In the genomic region with DNA sequence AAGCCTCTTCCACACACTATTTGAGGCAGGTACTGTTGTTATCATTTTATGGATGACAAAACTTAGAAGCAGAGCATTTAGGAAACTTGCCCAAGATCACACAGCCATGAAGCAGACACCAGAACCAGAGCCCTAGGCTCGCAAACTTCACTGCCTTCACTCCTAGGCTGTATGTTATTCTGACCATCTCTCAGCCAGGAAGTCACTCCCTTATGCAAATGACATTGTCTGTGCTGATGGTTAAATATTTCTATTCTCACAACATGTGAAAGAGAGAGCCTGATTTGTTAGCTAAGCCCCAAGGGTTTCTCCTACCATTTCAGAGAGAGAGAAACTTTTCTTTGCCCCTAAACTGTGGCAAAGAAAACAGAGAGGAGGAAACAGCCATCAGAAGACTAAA, we compare ENCODE assay signal across 7 cellular contexts.
DNase-seq lines count a peak whose midpoint lies in the region; ATAC-seq and TF ChIP-seq lines count a peak whose summit lies in the region.
"Not testable (repeated sequence)": the region's sequence is repeated elsewhere in the genome, so short reads cannot be mapped to it uniquely, and the experiment has no call there.

No MANE protein-coding gene starts in this region.

- not testable (repeated sequence) for ATAC-seq in GM18505 (IDR thresholded peaks at IDR 0.05; ENCODE audit: unreplicated experiment)
- ATAC-seq in GM19351 (IDR thresholded peaks at IDR 0.05; ENCODE audit: unreplicated experiment) (peak; percentile 73), GM21515 (IDR thresholded peaks at IDR 0.05; ENCODE audit: unreplicated experiment) (peak; percentile 72), HG03060 (IDR thresholded peaks at IDR 0.05; ENCODE audit: low read depth, unreplicated experiment) (peak; percentile 44), HG03342 (IDR thresholded peaks at IDR 0.05; ENCODE audit: unreplicated experiment) (peak; percentile 79)

- not testable (repeated sequence) for H3K9me2 ChIP-seq in MM.1S (replicated peaks; ENCODE audit: insufficient read depth, low read length)

- peak overlapping the region; percentile 53; the same call in 1 of the 2 replicates for H3K27ac ChIP-seq in MM.1S (ENCODE audit: low read length)

- H3K9me3 ChIP-seq in MM.1S (replicated peaks; ENCODE audit: insufficient read depth, low read length): not testable (repeated sequence)

- H3K9me3 Mint-ChIP-seq in nephron progenitor cell: not testable (repeated sequence)

- peak; percentile 39 for TF ChIP-seq POLR2A in GM18505 (IDR thresholded peaks at IDR 0.05; ENCODE audit: borderline replicate concordance, extremely low read depth, insufficient read depth, insufficient read length)

- TF ChIP-seq CTCF in MM.1S (IDR thresholded peaks at IDR 0.05; ENCODE audit: low read length); nephron progenitor cell (IDR thresholded peaks at IDR 0.05): not testable (repeated sequence)

- not testable (repeated sequence) for H3F3A ChIP-seq in MM.1S (ENCODE audit: insufficient read depth, low read length)

- H4K20me1 ChIP-seq in MM.1S (ENCODE audit: insufficient read depth, low read length): not testable (repeated sequence)

- H3K27me3 Mint-ChIP-seq in nephron progenitor cell (ENCODE audit: low read depth, poor library complexity): not testable (repeated sequence)

- peaks cover 15% of the 10 kb centered on the region for H3K4me1 ChIP-seq in MM.1S (ENCODE audit: low read length)

- H2AFZ ChIP-seq in MM.1S (ENCODE audit: low read length): peak overlapping the region; percentile 43

- not testable (repeated sequence) for H3K4me3 ChIP-seq in MM.1S (ENCODE audit: low read length)

- peak; percentile 77 for DNase-seq in MM.1S
- DNase-seq in nephron progenitor cell: not testable (repeated sequence)

- peak overlapping the region; percentile 67; the same call in 1 of the 2 replicates for H3K4me2 ChIP-seq in MM.1S (ENCODE audit: low read depth, low read length)

- H3K36me3 ChIP-seq in MM.1S (replicated peaks; ENCODE audit: insufficient read depth, low read length): not testable (repeated sequence)

- H3K4me3 Mint-ChIP-seq in nephron progenitor cell: not testable (repeated sequence)

- not testable (repeated sequence) for H3K27me3 ChIP-seq in MM.1S (replicated peaks; ENCODE audit: insufficient read depth, low read length)

- H3K9ac ChIP-seq in MM.1S (ENCODE audit: low read length): peak overlapping the region; percentile 16; the same call in 1 of the 2 replicates

- not testable (repeated sequence) for H3K79me2 ChIP-seq in MM.1S (ENCODE audit: low read length)

- H3K36me3 Mint-ChIP-seq in nephron progenitor cell (ENCODE audit: low read depth): peaks cover 22% of the 10 kb centered on the region

- H3K27ac Mint-ChIP-seq in nephron progenitor cell: peak overlapping the region; percentile 78

- H3K4me1 Mint-ChIP-seq in nephron progenitor cell: peaks cover 18% of the 10 kb centered on the region
